22 cellular contexts compared by ENCODE assay signal in genomic region chr13:80000679-80001509, GRCh38.
DNase-seq lines count a peak whose midpoint lies in the region; ATAC-seq, FAIRE-seq and TF ChIP-seq lines count a peak whose summit lies in the region.
"Had no signal": no experiment of that assay in that cellular context is flagged by ENCODE, and none has a peak within 500 bp of the region (broad histone marks: within the 10 kb centered on the region; RNA-seq: fewer than 3 reads in every experiment).

No MANE protein-coding gene starts in this region.

- H3K4me1 ChIP-seq in endothelial cell of umbilical vein (ENCODE audit: control insufficient read depth, extremely low read depth, insufficient read depth, low read length) (peaks cover 6% of the 10 kb centered on the region), pancreas (no peaks in the 10 kb centered on the region), suprapubic skin (no peaks in the 10 kb centered on the region)
- H3K4me1 ChIP-seq: A549 had no signal

- POLR2A ChIA-PET in endothelial cell of umbilical vein (lab: Charles Lee) = no interaction called here

- TF ChIP-seq CTCF in endothelial cell of umbilical vein (IDR thresholded peaks at IDR 0.05; ENCODE audit: extremely low read depth in 1 of 2, insufficient read depth in 1 of 2, low read depth in 1 of 2, low read length in 2 of 2) (no peak), pancreas (IDR thresholded peaks at IDR 0.05) (no peak), suprapubic skin (IDR thresholded peaks at IDR 0.05) (no peak)

- TF ChIP-seq POLR2A in endothelial cell of umbilical vein (IDR thresholded peaks at IDR 0.05; ENCODE audit: low read depth, low read length) (no peak), suprapubic skin (IDR thresholded peaks at IDR 0.05) (no peak)

- H3K79me2 ChIP-seq in endothelial cell of umbilical vein (ENCODE audit: control insufficient read depth, insufficient read depth, low read length) = no peaks in the 10 kb centered on the region

- no TSS peak for BruUV-seq in endothelial cell of umbilical vein (replicated peaks; lab: Mats Ljungman, UMichigan)

- H3K36me3 ChIP-seq in endothelial cell of umbilical vein (ENCODE audit: control insufficient read depth in 2 of 2, extremely low read depth in 1 of 2, insufficient read depth in 2 of 2, low read length in 2 of 2) (no peaks in the 10 kb centered on the region), pancreas (no peaks in the 10 kb centered on the region), suprapubic skin (no peaks in the 10 kb centered on the region)

- dilution Hi-C loops in endothelial cell of umbilical vein (cut with MboI; ENCODE audit: extremely low pct_ligation_motif_present, low sequenced_read_pairs) = no loop called here

- no peak overlapping the region for H2AFZ ChIP-seq in endothelial cell of umbilical vein (ENCODE audit: low read depth, low read length)

- DNase-seq in EH (ENCODE audit: low read depth) (peak; percentile 68), M059J (ENCODE audit: low read depth) (peak; percentile 61), endothelial cell of umbilical vein (ENCODE audit: low read depth, low spot score) (peak; percentile 30), pancreas (no peak), NCI-H510A (lab: John Stamatoyannopoulos, UW) (no peak), NCI-H1436 (lab: John Stamatoyannopoulos, UW) (no peak), suprapubic skin (ENCODE audit: low spot score in 2 of 2) (no peak)
- DNase-seq: CD8-positive, alpha-beta memory T cell; DMS 273 treated with DMSO at 0.1 percent for 48 hours; DMS79; MV-4-11; NCI-H1105; NCI-H2029; NCI-H2227 treated with DMSO at 0.1 percent for 48 hours; NCI-H69; SHP77 had no signal

- no peaks in the 10 kb centered on the region for H3K27me3 ChIP-seq in endothelial cell of umbilical vein (ENCODE audit: control insufficient read depth in 2 of 2, insufficient read depth in 2 of 2, low read length in 2 of 2)
- H3K27me3 ChIP-seq in pancreas = no peaks in the 10 kb centered on the region
- no peaks in the 10 kb centered on the region for H3K27me3 ChIP-seq in suprapubic skin

- H3K9me3 ChIP-seq in endothelial cell of umbilical vein (replicated peaks; ENCODE audit: control insufficient read depth, insufficient read depth, low read length) (no peaks in the 10 kb centered on the region), pancreas (no peaks in the 10 kb centered on the region), suprapubic skin (no peaks in the 10 kb centered on the region)
- H3K9me3 ChIP-seq: A549 had no signal

- H3K9ac ChIP-seq in endothelial cell of umbilical vein (replicated peaks; ENCODE audit: extremely low read depth, insufficient read depth, low read length) = no peak overlapping the region

- no peak for ATAC-seq in pancreas
- ATAC-seq: A549, HCT116 had no signal

- intact Hi-C loops in endothelial cell of umbilical vein (cut with micrococcal nuclease) (no loop called here), pancreas (cut with DNase I) (no loop called here)

- H4K20me1 ChIP-seq in endothelial cell of umbilical vein (replicated peaks; ENCODE audit: control insufficient read depth, extremely low read depth, insufficient read depth, low read length) = no peaks in the 10 kb centered on the region

- H3K4me2 ChIP-seq in endothelial cell of umbilical vein (ENCODE audit: insufficient read depth, low read length) = no peak overlapping the region
- H3K4me2 ChIP-seq: A549 had no signal

- peak overlapping the region; percentile 2 for H3K27ac ChIP-seq in angular gyrus (ENCODE audit: low read depth, low read length)
- H3K27ac ChIP-seq in endothelial cell of umbilical vein (ENCODE audit: insufficient read depth, low read depth, low read length) = no peak overlapping the region
- H3K27ac ChIP-seq in pancreas = no peak overlapping the region
- H3K27ac ChIP-seq in suprapubic skin = no peak overlapping the region
- H3K27ac ChIP-seq: A549, C4-2B, RWPE1 had no signal

- H3K4me3 ChIP-seq in endothelial cell of umbilical vein (replicated peaks in 1 of 3; ENCODE audit: insufficient read depth in 1 of 3, low read depth in 1 of 3, low read length in 3 of 3) (no peak overlapping the region), pancreas (no peak overlapping the region), suprapubic skin (no peak overlapping the region)
- H3K4me3 ChIP-seq: A549 had no signal

- no peak for FAIRE-seq in endothelial cell of umbilical vein (lab: Jason Lieb, UNC)
- no peak for FAIRE-seq in pancreas (lab: Jason Lieb, UNC)
- FAIRE-seq: A549, GM19239 had no signal

- H3K9me1 ChIP-seq in endothelial cell of umbilical vein (replicated peaks; ENCODE audit: control insufficient read depth, extremely low read depth, insufficient read depth, low read length) = no peaks in the 10 kb centered on the region

- CTCF ChIA-PET in endothelial cell of umbilical vein (lab: Charles Lee) = interaction anchor here (0.6 to 1.5 kb wide), 2 partner anchors 64 to 342 kb away, joined by 3 to 4 read pairs; no protein-coding TSS in a partner anchor

- 66 to 74% methylated on average over 4 of the region's 4 CpGs for WGBS in pancreas, 2 donors
- 45% methylated on average over 4 of the region's 4 CpGs for WGBS in suprapubic skin

- TF ChIP-seq EP300 in suprapubic skin (IDR thresholded peaks at IDR 0.05) = no peak

TF ChIP-seq in endothelial cell of umbilical vein, 7 proteins besides CTCF, POLR2A, EP300 and RAD21:
- TF ChIP-seq MAX (IDR thresholded peaks at IDR 0.05; ENCODE audit: insufficient read depth, insufficient read length) (no peak), GATA2 (IDR thresholded peaks at IDR 0.05; ENCODE audit: insufficient read depth, insufficient read length, low read depth, low read length) (peak; percentile 70), POLR2AphosphoS5 (IDR thresholded peaks at IDR 0.05; ENCODE audit: insufficient read depth, low read depth, low read length) (no peak), FOS (IDR thresholded peaks at IDR 0.05; ENCODE audit: borderline replicate concordance, insufficient read depth, low read length) (no peak), JUN (IDR thresholded peaks at IDR 0.05; ENCODE audit: borderline replicate concordance, insufficient read depth, insufficient read length, low read depth) (no peak), EZH2 (IDR thresholded peaks at IDR 0.05; ENCODE audit: borderline replicate concordance, low read depth, low read length, severe bottlenecking) (no peak), MYC (IDR thresholded peaks at IDR 0.05; ENCODE audit: low read depth, low read length) (no peak)
TF ChIP-seq in endothelial cell of umbilical vein: peak in this region for 1.

Comparison
In these comparisons a context has a peak if more than half of its experiments do, and no peak if none do; other contexts are left out.
1. DNase-seq: peak in EH (single experiment), M059J (single experiment) and endothelial cell of umbilical vein (single experiment); none in pancreas (0 of 6), NCI-H510A (single experiment), NCI-H1436 (single experiment) and suprapubic skin (0 of 2).